In the genomic region with DNA sequence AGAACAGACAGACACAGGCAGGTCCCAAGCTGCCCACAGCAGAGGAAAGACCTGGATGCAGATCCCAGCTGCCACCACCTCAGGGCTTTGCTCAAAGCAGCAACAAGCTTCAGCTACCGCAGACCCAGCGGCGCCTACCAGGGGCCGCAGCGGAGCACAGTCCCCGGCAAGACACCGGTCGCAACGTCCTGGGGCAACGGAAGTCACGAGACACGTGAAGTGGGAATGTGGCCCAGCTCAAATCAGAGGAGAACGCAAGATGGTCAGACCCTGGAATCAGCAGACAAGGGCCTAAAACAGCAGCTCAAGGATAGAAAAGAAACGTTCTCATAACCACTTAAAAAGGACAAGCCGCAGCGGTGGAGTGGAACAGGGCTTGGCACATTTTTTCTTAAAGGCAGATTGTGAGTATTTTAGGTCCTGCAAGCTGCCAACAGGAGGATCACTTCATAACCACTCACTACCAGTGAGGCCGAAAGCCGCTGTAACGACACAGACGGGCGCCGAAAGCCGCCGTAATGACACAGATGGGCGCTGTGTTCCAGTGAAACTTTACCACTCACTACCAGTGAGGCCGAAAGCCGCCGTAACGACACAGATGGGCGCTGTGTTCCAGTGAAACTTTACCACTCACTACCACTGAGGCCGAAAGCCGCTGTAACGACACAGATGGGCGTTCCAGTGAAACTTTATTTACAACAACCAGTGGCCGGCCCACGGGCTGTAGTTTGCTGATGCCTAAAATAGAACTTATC, we compare ENCODE assay signal across 1 cellular context.
TF ChIP-seq lines count a peak whose summit lies in the region.

No MANE protein-coding gene starts in this region.

TF ChIP-seq in IMR-90, 13 proteins besides CTCF, POLR2A, EP300 and RAD21 (continued from another document):
- TF ChIP-seq, protein P1, sequence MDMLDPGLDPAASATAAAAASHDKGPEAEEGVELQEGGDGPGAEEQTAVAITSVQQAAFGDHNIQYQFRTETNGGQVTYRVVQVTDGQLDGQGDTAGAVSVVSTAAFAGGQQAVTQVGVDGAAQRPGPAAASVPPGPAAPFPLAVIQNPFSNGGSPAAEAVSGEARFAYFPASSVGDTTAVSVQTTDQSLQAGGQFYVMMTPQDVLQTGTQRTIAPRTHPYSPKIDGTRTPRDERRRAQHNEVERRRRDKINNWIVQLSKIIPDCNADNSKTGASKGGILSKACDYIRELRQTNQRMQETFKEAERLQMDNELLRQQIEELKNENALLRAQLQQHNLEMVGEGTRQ (IDR thresholded peaks at IDR 0.05; ENCODE audit: low read depth, low read length): no peak
- TF ChIP-seq CHD1 (IDR thresholded peaks at IDR 0.05; ENCODE audit: low read depth, low read length) (no peak), MXI1 (IDR thresholded peaks at IDR 0.05; ENCODE audit: borderline replicate concordance, low read depth, low read length) (no peak)
- TF ChIP-seq, protein P2, sequence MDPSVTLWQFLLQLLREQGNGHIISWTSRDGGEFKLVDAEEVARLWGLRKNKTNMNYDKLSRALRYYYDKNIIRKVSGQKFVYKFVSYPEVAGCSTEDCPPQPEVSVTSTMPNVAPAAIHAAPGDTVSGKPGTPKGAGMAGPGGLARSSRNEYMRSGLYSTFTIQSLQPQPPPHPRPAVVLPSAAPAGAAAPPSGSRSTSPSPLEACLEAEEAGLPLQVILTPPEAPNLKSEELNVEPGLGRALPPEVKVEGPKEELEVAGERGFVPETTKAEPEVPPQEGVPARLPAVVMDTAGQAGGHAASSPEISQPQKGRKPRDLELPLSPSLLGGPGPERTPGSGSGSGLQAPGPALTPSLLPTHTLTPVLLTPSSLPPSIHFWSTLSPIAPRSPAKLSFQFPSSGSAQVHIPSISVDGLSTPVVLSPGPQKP (IDR thresholded peaks at IDR 0.05; ENCODE audit: borderline replicate concordance, low read depth, low read length): no peak
TF ChIP-seq in IMR-90: peak in this region for 0.
